In the genomic region with DNA sequence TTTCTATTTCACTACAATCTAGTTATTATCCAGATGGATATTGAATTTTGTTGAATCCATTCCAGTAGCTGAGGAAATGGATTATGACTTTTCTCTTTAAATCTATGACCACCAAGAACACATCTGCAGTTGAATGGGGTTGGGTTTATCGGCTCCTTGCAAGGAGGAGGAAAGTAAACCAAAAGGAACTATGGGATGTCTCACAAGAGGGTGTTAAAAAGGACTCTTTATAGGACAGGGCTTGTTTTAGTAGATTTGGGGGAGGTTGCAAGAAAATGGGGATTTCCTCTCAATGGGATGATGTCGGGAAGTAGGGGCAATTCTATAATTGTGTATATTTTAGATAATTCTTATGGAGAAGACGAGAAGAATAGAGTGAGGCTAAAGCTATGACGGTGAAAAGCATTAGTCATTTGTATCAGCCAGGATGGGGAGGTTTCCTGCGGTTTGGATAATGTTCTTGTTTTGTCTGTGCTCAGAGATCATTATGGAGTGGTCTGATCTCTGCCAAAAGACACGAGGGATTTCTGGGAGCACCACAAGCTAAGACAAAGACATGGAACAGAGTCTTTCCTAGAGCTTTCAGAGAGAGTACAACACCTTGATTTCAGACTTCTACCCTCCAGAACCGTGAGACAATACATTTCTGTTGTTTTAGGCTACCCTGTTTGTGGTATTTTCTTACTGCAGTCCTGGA, we compare ENCODE assay signal across 1 cellular context.
TF ChIP-seq lines count a peak whose summit lies in the region.

No MANE protein-coding gene starts in this region.

TF ChIP-seq in K562, 482 proteins besides CTCF, POLR2A, EP300 and RAD21 (continued from another document and continues in another):
- no peak for TF ChIP-seq FOXA3 (CRISPR knock-in tag; conservative IDR thresholded peaks at IDR 0.05 in 1 of 2, IDR thresholded peaks at IDR 0.05 in 1 of 2)
- no peak for TF ChIP-seq TCF7L2 (IDR thresholded peaks at IDR 0.05; ENCODE audit: low read depth, low read length)
- TF ChIP-seq POLR3G (IDR thresholded peaks at IDR 0.05; ENCODE audit: extremely low read depth, insufficient read length, insufficient replicate concordance): no peak
- TF ChIP-seq ZNF121 (CRISPR knock-in tag; conservative IDR thresholded peaks at IDR 0.05): no peak
- TF ChIP-seq CBX1 (IDR thresholded peaks at IDR 0.05; ENCODE audit: low read depth): 0 out of 2 replicates have a peak, but pooled peaks have one; percentile 43
- TF ChIP-seq, protein P1, sequence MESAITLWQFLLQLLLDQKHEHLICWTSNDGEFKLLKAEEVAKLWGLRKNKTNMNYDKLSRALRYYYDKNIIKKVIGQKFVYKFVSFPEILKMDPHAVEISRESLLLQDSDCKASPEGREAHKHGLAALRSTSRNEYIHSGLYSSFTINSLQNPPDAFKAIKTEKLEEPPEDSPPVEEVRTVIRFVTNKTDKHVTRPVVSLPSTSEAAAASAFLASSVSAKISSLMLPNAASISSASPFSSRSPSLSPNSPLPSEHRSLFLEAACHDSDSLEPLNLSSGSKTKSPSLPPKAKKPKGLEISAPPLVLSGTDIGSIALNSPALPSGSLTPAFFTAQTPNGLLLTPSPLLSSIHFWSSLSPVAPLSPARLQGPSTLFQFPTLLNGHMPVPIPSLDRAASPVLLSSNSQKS (CRISPR knock-in tag; IDR thresholded peaks at IDR 0.05): no peak
- TF ChIP-seq, protein P2, sequence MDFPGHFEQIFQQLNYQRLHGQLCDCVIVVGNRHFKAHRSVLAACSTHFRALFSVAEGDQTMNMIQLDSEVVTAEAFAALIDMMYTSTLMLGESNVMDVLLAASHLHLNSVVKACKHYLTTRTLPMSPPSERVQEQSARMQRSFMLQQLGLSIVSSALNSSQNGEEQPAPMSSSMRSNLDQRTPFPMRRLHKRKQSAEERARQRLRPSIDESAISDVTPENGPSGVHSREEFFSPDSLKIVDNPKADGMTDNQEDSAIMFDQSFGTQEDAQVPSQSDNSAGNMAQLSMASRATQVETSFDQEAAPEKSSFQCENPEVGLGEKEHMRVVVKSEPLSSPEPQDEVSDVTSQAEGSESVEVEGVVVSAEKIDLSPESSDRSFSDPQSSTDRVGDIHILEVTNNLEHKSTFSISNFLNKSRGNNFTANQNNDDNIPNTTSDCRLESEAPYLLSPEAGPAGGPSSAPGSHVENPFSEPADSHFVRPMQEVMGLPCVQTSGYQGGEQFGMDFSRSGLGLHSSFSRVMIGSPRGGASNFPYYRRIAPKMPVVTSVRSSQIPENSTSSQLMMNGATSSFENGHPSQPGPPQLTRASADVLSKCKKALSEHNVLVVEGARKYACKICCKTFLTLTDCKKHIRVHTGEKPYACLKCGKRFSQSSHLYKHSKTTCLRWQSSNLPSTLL (IDR thresholded peaks at IDR 0.05): no peak
- TF ChIP-seq GABPA (tag; conservative IDR thresholded peaks at IDR 0.05; ENCODE audit: low read depth): no peak
- no peak for TF ChIP-seq ZNF764 (CRISPR knock-in tag; IDR thresholded peaks at IDR 0.05; ENCODE audit: low read depth)
- TF ChIP-seq MAFF (IDR thresholded peaks at IDR 0.05; ENCODE audit: low read length): no peak
- peak; percentile 72 for TF ChIP-seq ATF7 (IDR thresholded peaks at IDR 0.05)
- TF ChIP-seq SMARCC2 (IDR thresholded peaks at IDR 0.05; ENCODE audit: low read depth): peak; percentile 86; the same call in 1 of the 2 replicates
- TF ChIP-seq ZNF79 (CRISPR knock-in tag; IDR thresholded peaks at IDR 0.05; ENCODE audit: low read depth): no peak
- TF ChIP-seq, protein P3, sequence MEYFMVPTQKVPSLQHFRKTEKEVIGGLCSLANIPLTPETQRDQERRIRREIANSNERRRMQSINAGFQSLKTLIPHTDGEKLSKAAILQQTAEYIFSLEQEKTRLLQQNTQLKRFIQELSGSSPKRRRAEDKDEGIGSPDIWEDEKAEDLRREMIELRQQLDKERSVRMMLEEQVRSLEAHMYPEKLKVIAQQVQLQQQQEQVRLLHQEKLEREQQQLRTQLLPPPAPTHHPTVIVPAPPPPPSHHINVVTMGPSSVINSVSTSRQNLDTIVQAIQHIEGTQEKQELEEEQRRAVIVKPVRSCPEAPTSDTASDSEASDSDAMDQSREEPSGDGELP (CRISPR knock-in tag; IDR thresholded peaks at IDR 0.05; ENCODE audit: borderline replicate concordance): no peak
- no peak for TF ChIP-seq ZNF436 (CRISPR knock-in tag; IDR thresholded peaks at IDR 0.05)
- TF ChIP-seq ZNF780A (CRISPR knock-in tag; IDR thresholded peaks at IDR 0.05): no peak
- TF ChIP-seq REST (CRISPR knock-in tag; IDR thresholded peaks at IDR 0.05; ENCODE audit: low read depth): no peak
- no peak for TF ChIP-seq KLF10 (CRISPR knock-in tag; IDR thresholded peaks at IDR 0.05)
- TF ChIP-seq MYC (IDR thresholded peaks at IDR 0.05; ENCODE audit: low read depth, low read length): peak; percentile 76
- no peak; the same call in 1 of the 2 replicates for TF ChIP-seq MYC (CRISPR knock-in tag; IDR thresholded peaks at IDR 0.05; ENCODE audit: borderline replicate concordance, low read depth)
- TF ChIP-seq ATF4 (CRISPR knock-in tag; IDR thresholded peaks at IDR 0.05): peak; percentile 11; the same call in 1 of the 2 replicates
- TF ChIP-seq MBD1 (CRISPR knock-in tag; IDR thresholded peaks at IDR 0.05): no peak
- TF ChIP-seq GMEB1 (CRISPR knock-in tag; IDR thresholded peaks at IDR 0.05): no peak
- TF ChIP-seq ZKSCAN1 (IDR thresholded peaks at IDR 0.05; ENCODE audit: low read depth, low read length): no peak
- TF ChIP-seq, protein P4, sequence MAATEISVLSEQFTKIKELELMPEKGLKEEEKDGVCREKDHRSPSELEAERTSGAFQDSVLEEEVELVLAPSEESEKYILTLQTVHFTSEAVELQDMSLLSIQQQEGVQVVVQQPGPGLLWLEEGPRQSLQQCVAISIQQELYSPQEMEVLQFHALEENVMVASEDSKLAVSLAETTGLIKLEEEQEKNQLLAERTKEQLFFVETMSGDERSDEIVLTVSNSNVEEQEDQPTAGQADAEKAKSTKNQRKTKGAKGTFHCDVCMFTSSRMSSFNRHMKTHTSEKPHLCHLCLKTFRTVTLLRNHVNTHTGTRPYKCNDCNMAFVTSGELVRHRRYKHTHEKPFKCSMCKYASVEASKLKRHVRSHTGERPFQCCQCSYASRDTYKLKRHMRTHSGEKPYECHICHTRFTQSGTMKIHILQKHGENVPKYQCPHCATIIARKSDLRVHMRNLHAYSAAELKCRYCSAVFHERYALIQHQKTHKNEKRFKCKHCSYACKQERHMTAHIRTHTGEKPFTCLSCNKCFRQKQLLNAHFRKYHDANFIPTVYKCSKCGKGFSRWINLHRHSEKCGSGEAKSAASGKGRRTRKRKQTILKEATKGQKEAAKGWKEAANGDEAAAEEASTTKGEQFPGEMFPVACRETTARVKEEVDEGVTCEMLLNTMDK (IDR thresholded peaks at IDR 0.05; ENCODE audit: borderline replicate concordance, insufficient read depth, low read depth, low read length, poor library complexity, severe bottlenecking): no peak
- no peak for TF ChIP-seq ADNP (tag; IDR thresholded peaks at IDR 0.05)
- no peak for TF ChIP-seq SIX5 (IDR thresholded peaks at IDR 0.05; ENCODE audit: borderline replicate concordance in 1 of 2, insufficient read depth in 1 of 2, low read depth in 1 of 2, low read length in 2 of 2)
- TF ChIP-seq ZNF316 (IDR thresholded peaks at IDR 0.05): peak; percentile 24
- TF ChIP-seq CEBPG (CRISPR knock-in tag; IDR thresholded peaks at IDR 0.05): no peak
- no peak for TF ChIP-seq CEBPG (tag; conservative IDR thresholded peaks at IDR 0.05 in 1 of 2, IDR thresholded peaks at IDR 0.05 in 1 of 2)
- no peak for TF ChIP-seq HLTF (IDR thresholded peaks at IDR 0.05)
- no peak for TF ChIP-seq NR3C1 (CRISPR knock-in tag; IDR thresholded peaks at IDR 0.05)
- TF ChIP-seq DMBX1 (CRISPR knock-in tag; IDR thresholded peaks at IDR 0.05; ENCODE audit: borderline replicate concordance): peak; percentile 73; the same call in 1 of the 2 replicates
- no peak for TF ChIP-seq AFF4 (CRISPR knock-in tag; IDR thresholded peaks at IDR 0.05)
- peak in 1 of 2 experiments; percentile 78; a peak in 1 of 4 replicates for TF ChIP-seq TEAD1 (CRISPR knock-in tag; IDR thresholded peaks at IDR 0.05)
- TF ChIP-seq OTX1 (CRISPR knock-in tag; IDR thresholded peaks at IDR 0.05): no peak
- no peak for TF ChIP-seq ARID2 (IDR thresholded peaks at IDR 0.05)
- TF ChIP-seq MTF1 (CRISPR knock-in tag; IDR thresholded peaks at IDR 0.05; ENCODE audit: borderline replicate concordance): no peak
- TF ChIP-seq HDAC1 (IDR thresholded peaks at IDR 0.05): peak in 1 of 2 experiments; percentile 53; a peak in 3 of 4 replicates
- no peak for TF ChIP-seq RFX1 (IDR thresholded peaks at IDR 0.05)
- no peak for TF ChIP-seq RFX5 (IDR thresholded peaks at IDR 0.05; ENCODE audit: low read depth, low read length)
